8 cellular contexts compared by ENCODE assay signal in the genomic region with DNA sequence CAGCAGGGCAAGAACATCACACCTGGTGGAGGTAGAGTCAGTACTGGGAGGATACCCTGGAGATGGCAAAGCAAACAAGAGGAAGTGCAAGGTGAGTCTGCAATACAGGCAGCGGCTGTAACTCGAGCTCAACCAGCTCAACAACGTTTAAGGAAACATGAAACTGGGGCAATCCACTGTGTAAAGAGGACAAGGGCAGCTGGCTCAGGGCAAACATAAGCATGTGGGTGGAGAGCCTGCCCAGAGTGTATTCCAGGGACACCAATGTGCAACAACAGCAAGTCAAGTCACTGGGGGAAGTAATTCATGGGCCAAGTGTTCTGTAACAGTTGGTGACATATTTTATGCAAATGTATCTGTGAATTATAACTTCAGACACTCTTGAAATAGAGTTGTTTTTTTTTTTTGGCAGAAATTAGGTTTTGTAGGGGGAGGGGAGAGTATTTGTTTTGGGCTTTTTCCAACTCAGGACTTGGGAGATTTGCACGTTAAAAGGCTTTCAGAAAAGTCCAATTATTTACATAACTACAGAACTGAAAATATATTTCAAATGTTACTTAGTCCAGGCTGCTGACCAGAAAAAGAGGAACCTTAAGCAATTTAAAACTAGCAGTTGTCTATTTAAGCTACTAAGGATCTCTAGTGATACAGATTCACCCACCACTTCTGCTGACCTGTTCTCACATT. TPM values are rescaled to one million over a fixed set of nuclear protein-coding genes. Genes with fewer than 3 reads are reported as not detected.
DNase-seq lines count a peak whose midpoint lies in the region; ATAC-seq and TF ChIP-seq lines count a peak whose summit lies in the region.
"Had no signal": no experiment of that assay in that cellular context is flagged by ENCODE, and none has a peak within 500 bp of the region (broad histone marks: within the 10 kb centered on the region; RNA-seq: fewer than 3 reads in every experiment).

No MANE protein-coding gene starts in this region.

- H3K4me3 Mint-ChIP-seq in natural killer cell, result no peak overlapping the region

- POLR2A ChIA-PET in OCI-LY7 (lab: Charles Lee), result interaction anchor here (0.6 kb wide), 1 partner anchor 1177 kb away, joined by 3 read pairs; no protein-coding TSS in a partner anchor

- TF ChIP-seq POLR2A in esophagus muscularis mucosa (IDR thresholded peaks at IDR 0.05; ENCODE audit: low read depth), result no peak

- H3K4me1 Mint-ChIP-seq in natural killer cell, result no peaks in the 10 kb centered on the region

- ATAC-seq in aorta (ENCODE audit: low FRiP score) (peak; percentile 59), natural killer cell (no peak)

- peaks cover 16 to 27% of the 10 kb centered on the region in 2 donors for H3K9me3 Mint-ChIP-seq in natural killer cell

- WGBS in aorta, 2 donors, result 4 to 7% methylated on average over 4 of the region's 4 CpGs
- 29% methylated on average over 4 of the region's 4 CpGs for WGBS in esophagus muscularis mucosa

- H3K4me2 ChIP-seq in OCI-LY7 (ENCODE audit: low read length), result peak overlapping the region; percentile 38

- H3K27ac Mint-ChIP-seq in natural killer cell, result no peak overlapping the region

- H3K27me3 ChIP-seq in aorta (ENCODE audit: control insufficient read depth in 1 of 2, insufficient read depth in 2 of 2, low read length in 1 of 2) (no peaks in the 10 kb centered on the region), esophagus muscularis mucosa (no peaks in the 10 kb centered on the region)

- H3K36me3 ChIP-seq in OCI-LY7 (ENCODE audit: insufficient read depth, low read length), result no peaks in the 10 kb centered on the region
- H3K36me3 ChIP-seq in aorta (ENCODE audit: control insufficient read depth in 1 of 2, insufficient read depth in 2 of 2, low read length in 1 of 2), result no peaks in the 10 kb centered on the region
- no peaks in the 10 kb centered on the region for H3K36me3 ChIP-seq in esophagus muscularis mucosa

- DNase-seq in NCI-H1436 treated with DMSO at 0.1 percent for 48 hours (lab: John Stamatoyannopoulos, UW), result peak; percentile 97
- peak; percentile 7 for DNase-seq in OCI-LY7 (ENCODE audit: low spot score)
- peak; percentile 57 for DNase-seq in iPS DF 19.7 (ENCODE audit: low read depth, low spot score)
- DNase-seq in aorta, result no peak
- DNase-seq in HuH-7.5 (ENCODE audit: low spot score), result no peak
- DNase-seq in esophagus muscularis mucosa (ENCODE audit: extremely low spot score), result no peak
- DNase-seq in natural killer cell, result no peak

- intact Hi-C loops in OCI-LY7 (cut with micrococcal nuclease; ENCODE audit: unreplicated experiment) (no loop called here), aorta (cut with DNase I) (no loop called here), esophagus muscularis mucosa (cut with DNase I) (no loop called here), natural killer cell (cut with micrococcal nuclease) (no loop called here)

- H3K4me3 ChIP-seq in OCI-LY7 (ENCODE audit: low read depth, low read length, poor library complexity, severe bottlenecking) (no peak overlapping the region), aorta (ENCODE audit: low read length in 2 of 2) (no peak overlapping the region), esophagus muscularis mucosa (no peak overlapping the region)

- H3K9me3 ChIP-seq in OCI-LY7 (ENCODE audit: low read length) (no peaks in the 10 kb centered on the region), aorta (ENCODE audit: control insufficient read depth, low read length) (no peaks in the 10 kb centered on the region), esophagus muscularis mucosa (no peaks in the 10 kb centered on the region)

- no peaks in the 10 kb centered on the region for H3K79me2 ChIP-seq in OCI-LY7 (ENCODE audit: insufficient read depth, low read depth, low read length)

- TF ChIP-seq CTCF in OCI-LY7 (conservative IDR thresholded peaks at IDR 0.05; ENCODE audit: low read length), result no peak
- TF ChIP-seq CTCF in esophagus muscularis mucosa (IDR thresholded peaks at IDR 0.05), result no peak
- no peak for TF ChIP-seq CTCF in natural killer cell (IDR thresholded peaks at IDR 0.05)

- BruUV-seq in OCI-LY7 (replicated peaks; lab: Mats Ljungman, UMichigan), result no TSS peak

- H3K36me3 Mint-ChIP-seq in natural killer cell, result no peaks in the 10 kb centered on the region

- H3K27ac ChIP-seq in OCI-LY7 (ENCODE audit: low read depth, low read length, poor library complexity, severe bottlenecking) (no peak overlapping the region), aorta (ENCODE audit: low read depth in 1 of 2, low read length in 2 of 2) (no peak overlapping the region), esophagus muscularis mucosa (replicated peaks in 1 of 4) (no peak overlapping the region)

- no peaks in the 10 kb centered on the region for H3K27me3 Mint-ChIP-seq in natural killer cell (ENCODE audit: low read depth in 2 of 2)

- no peaks in the 10 kb centered on the region for H4K20me1 ChIP-seq in OCI-LY7 (ENCODE audit: insufficient read depth, low read length)

- no peak for TF ChIP-seq EP300 in esophagus muscularis mucosa (IDR thresholded peaks at IDR 0.05)

- H3K4me1 ChIP-seq in OCI-LY7 (ENCODE audit: insufficient read depth, low read length, poor library complexity, severe bottlenecking) (peaks cover 15% of the 10 kb centered on the region), aorta (ENCODE audit: control insufficient read depth in 1 of 2, insufficient read depth in 2 of 2, low read length in 2 of 2) (no peaks in the 10 kb centered on the region), esophagus muscularis mucosa (peaks cover 0 to 15% (median 8%) of the 10 kb centered on the region in 4 donors)

- H2AFZ ChIP-seq in OCI-LY7 (ENCODE audit: low read length), result peak overlapping the region; percentile 35

- H3K9me2 ChIP-seq in OCI-LY7 (ENCODE audit: insufficient read depth, low read length), result no peaks in the 10 kb centered on the region

- CTCF ChIA-PET in OCI-LY7 (lab: Charles Lee; ENCODE audit: unreplicated experiment), result no interaction called here

RNA-seq across cellular contexts. Expression of a gene that starts 18.7 kb away (rescaled TPM):
- total RNA-seq in OCI-LY7 (2014; rRNA removed; shearing (Covaris generic)), result not detected in 2 replicates
- total RNA-seq in OCI-LY7 (2022) (not detected in 2 replicates), aorta (10 to 100 TPM in 1 of 2 donors, 1 to 10 TPM in 1; 5.0 to 11.4 TPM), esophagus muscularis mucosa (10 to 100 TPM; 31.6 to 45.7 (median 35.7) TPM), natural killer cell (under 1 TPM in 1 of 3 donors, not detected in 2; 0.58 TPM)
- polyA plus RNA-seq in aorta, result not detected
- total RNA-seq: fibroblast of villous mesenchyme had no signal

Comparison
In these comparisons a context has a peak if more than half of its experiments do, and no peak if none do; other contexts are left out.
1. DNase-seq: peak in NCI-H1436 treated with DMSO at 0.1 percent for 48 hours (single experiment), OCI-LY7 (single experiment) and iPS DF 19.7 (single experiment); none in aorta (0 of 2), HuH-7.5 (single experiment), esophagus muscularis mucosa (single experiment) and natural killer cell (single experiment).